9 cellular contexts compared by ENCODE assay signal in the genomic region with DNA sequence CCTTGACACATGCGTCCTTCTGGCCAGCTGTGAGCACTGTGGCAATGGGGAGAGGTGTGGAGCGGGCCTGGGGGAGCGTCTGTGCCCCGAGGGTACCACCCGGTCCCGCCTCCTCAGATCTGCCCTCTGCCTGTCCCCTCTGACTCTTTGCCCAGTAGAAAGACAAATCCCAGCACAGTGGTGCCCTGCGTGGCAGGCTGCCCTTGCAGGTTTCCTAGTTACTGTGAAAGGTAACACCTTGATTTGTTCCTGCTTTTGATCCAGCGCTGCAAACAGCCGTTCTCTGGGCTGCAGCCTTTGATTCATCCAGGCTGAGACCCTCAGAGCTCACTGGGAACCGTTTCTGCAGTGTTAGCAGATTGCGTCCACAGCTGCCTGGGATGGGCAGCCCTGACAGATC. TPM values are rescaled to one million over a fixed set of nuclear protein-coding genes. Genes with fewer than 3 reads are reported as not detected.
DNase-seq lines count a peak whose midpoint lies in the region; ATAC-seq and TF ChIP-seq lines count a peak whose summit lies in the region.
"Had no signal": no experiment of that assay in that cellular context is flagged by ENCODE, and none has a peak within 500 bp of the region (broad histone marks: within the 10 kb centered on the region; RNA-seq: fewer than 3 reads in every experiment).

No MANE protein-coding gene starts in this region.

- H3K36me3 ChIP-seq in suprapubic skin = peaks cover 34% of the 10 kb centered on the region

- no peak overlapping the region for H3K4me3 Mint-ChIP-seq in activated CD4-positive, alpha-beta T cell treated with anti-CD3 and anti-CD28 coated beads, Interleukin-2, amount 10 ng/mL, durations not matched to agents 7 days and 5 days
- no peak overlapping the region for H3K4me3 Mint-ChIP-seq in activated T-helper 2 cell treated with anti-CD3 and anti-CD28 coated beads, Interferon-gamma antibody, Interleukin-2, Interleukin-4, amounts not matched to agents 10 μg/mL and 5 μg/mL and 100 μg/mL, durations not matched to agents 14 hours and 24 hours and 36 hours (ENCODE audit: low read depth)

- peak overlapping the region; percentile 22 for H3K4me3 ChIP-seq in suprapubic skin

- no peaks in the 10 kb centered on the region for H3K9me3 Mint-ChIP-seq in activated CD4-positive, alpha-beta T cell treated with anti-CD3 and anti-CD28 coated beads, Interleukin-2, amount 10 ng/mL, durations not matched to agents 7 days and 5 days
- H3K9me3 Mint-ChIP-seq in activated T-helper 2 cell treated with anti-CD3 and anti-CD28 coated beads, Interferon-gamma antibody, Interleukin-2, Interleukin-4, amounts not matched to agents 10 μg/mL and 5 μg/mL and 100 μg/mL, durations not matched to agents 14 hours and 24 hours and 36 hours = no peaks in the 10 kb centered on the region

- DNase-seq in activated CD4-positive, alpha-beta T cell treated with anti-CD3 and anti-CD28 coated beads, Interleukin-2, amount 10 ng/mL, durations not matched to agents 7 days and 5 days = no peak
- DNase-seq in activated CD4-positive, alpha-beta T cell treated with anti-CD3 and anti-CD28 coated beads for 1 hour = no peak
- no peak for DNase-seq in activated T-helper 2 cell treated with anti-CD3 and anti-CD28 coated beads, Interferon-gamma antibody, Interleukin-2, Interleukin-4, amounts not matched to agents 10 μg/mL and 5 μg/mL and 100 μg/mL, durations not matched to agents 14 hours and 24 hours and 36 hours (ENCODE audit: low spot score)
- DNase-seq in left lobe of liver (ENCODE audit: low spot score) (no peak), suprapubic skin (ENCODE audit: low spot score in 2 of 2) (no peak), KG1 (lab: John Stamatoyannopoulos, UW) (no peak), SIG-M5 treated with dmso at 0.1 percent for 504 hours (lab: John Stamatoyannopoulos, UW; ENCODE audit: unreplicated experiment) (no peak)
- DNase-seq: small intestine had no signal

- H3K27me3 Mint-ChIP-seq in activated CD4-positive, alpha-beta T cell treated with anti-CD3 and anti-CD28 coated beads, Interleukin-2, amount 10 ng/mL, durations not matched to agents 7 days and 5 days = no peaks in the 10 kb centered on the region
- H3K27me3 Mint-ChIP-seq in activated T-helper 2 cell treated with anti-CD3 and anti-CD28 coated beads, Interferon-gamma antibody, Interleukin-2, Interleukin-4, amounts not matched to agents 10 μg/mL and 5 μg/mL and 100 μg/mL, durations not matched to agents 14 hours and 24 hours and 36 hours (ENCODE audit: low read depth) = no peaks in the 10 kb centered on the region

- POLR2A ChIA-PET in activated CD4-positive, alpha-beta T cell treated with anti-CD3 and anti-CD28 coated beads, Interleukin-2, amount 10 ng/mL, durations not matched to agents 7 days and 5 days (lab: Charles Lee) = interaction anchor here (0.7 kb wide), 1 partner anchor 1052 kb away, joined by 3 read pairs; no protein-coding TSS in a partner anchor

- ATAC-seq in left lobe of liver (peak; percentile 30), HG02798 (IDR thresholded peaks at IDR 0.05; ENCODE audit: poor library complexity, unreplicated experiment) (no peak)

- TF ChIP-seq CTCF in suprapubic skin (IDR thresholded peaks at IDR 0.05) = no peak

- H3K27ac Mint-ChIP-seq in activated CD4-positive, alpha-beta T cell treated with anti-CD3 and anti-CD28 coated beads, Interleukin-2, amount 10 ng/mL, durations not matched to agents 7 days and 5 days = peak overlapping the region; percentile 88
- H3K27ac Mint-ChIP-seq in activated T-helper 2 cell treated with anti-CD3 and anti-CD28 coated beads, Interferon-gamma antibody, Interleukin-2, Interleukin-4, amounts not matched to agents 10 μg/mL and 5 μg/mL and 100 μg/mL, durations not matched to agents 14 hours and 24 hours and 36 hours = peak overlapping the region; percentile 28

- CTCF ChIA-PET in activated CD4-positive, alpha-beta T cell treated with anti-CD3 and anti-CD28 coated beads, Interleukin-2, amount 10 ng/mL, durations not matched to agents 7 days and 5 days (lab: Charles Lee) = interaction anchor here (0.7 to 1.0 kb wide), 2 partner anchors 10 to 63 kb away, joined by 3 to 5 read pairs; no protein-coding TSS in a partner anchor

- no peak overlapping the region for H3K27ac ChIP-seq in suprapubic skin

- no peaks in the 10 kb centered on the region for H3K27me3 ChIP-seq in suprapubic skin

- TF ChIP-seq POLR2A in suprapubic skin (IDR thresholded peaks at IDR 0.05) = no peak

- intact Hi-C loops in activated T-helper 2 cell treated with anti-CD3 and anti-CD28 coated beads, Interferon-gamma antibody, Interleukin-2, Interleukin-4, amounts not matched to agents 10 μg/mL and 5 μg/mL and 100 μg/mL, durations not matched to agents 14 hours and 24 hours and 36 hours (cut with micrococcal nuclease) = no loop called here

- TF ChIP-seq EP300 in suprapubic skin (IDR thresholded peaks at IDR 0.05) = no peak

- peaks cover 60% of the 10 kb centered on the region for H3K4me1 ChIP-seq in suprapubic skin

- H3K36me3 Mint-ChIP-seq in activated CD4-positive, alpha-beta T cell treated with anti-CD3 and anti-CD28 coated beads, Interleukin-2, amount 10 ng/mL, durations not matched to agents 7 days and 5 days (ENCODE audit: low read depth) = no peaks in the 10 kb centered on the region
- no peaks in the 10 kb centered on the region for H3K36me3 Mint-ChIP-seq in activated T-helper 2 cell treated with anti-CD3 and anti-CD28 coated beads, Interferon-gamma antibody, Interleukin-2, Interleukin-4, amounts not matched to agents 10 μg/mL and 5 μg/mL and 100 μg/mL, durations not matched to agents 14 hours and 24 hours and 36 hours (ENCODE audit: low read depth)

- 38% methylated on average over 8 of the region's 11 CpGs for WGBS in suprapubic skin

- peaks cover 34% of the 10 kb centered on the region for H3K4me1 Mint-ChIP-seq in activated CD4-positive, alpha-beta T cell treated with anti-CD3 and anti-CD28 coated beads, Interleukin-2, amount 10 ng/mL, durations not matched to agents 7 days and 5 days
- H3K4me1 Mint-ChIP-seq in activated T-helper 2 cell treated with anti-CD3 and anti-CD28 coated beads, Interferon-gamma antibody, Interleukin-2, Interleukin-4, amounts not matched to agents 10 μg/mL and 5 μg/mL and 100 μg/mL, durations not matched to agents 14 hours and 24 hours and 36 hours (ENCODE audit: low read depth) = peaks cover 16% of the 10 kb centered on the region

- no peaks in the 10 kb centered on the region for H3K9me3 ChIP-seq in suprapubic skin

RNA-seq across cellular contexts. Expression of a gene that starts 16.4 kb away (rescaled TPM):
- total RNA-seq in activated CD4-positive, alpha-beta T cell treated with anti-CD3 and anti-CD28 coated beads, Interleukin-2, amount 10 ng/mL, durations not matched to agents 7 days and 5 days = 10 to 100 TPM; 49.8 to 51.1 TPM
- 66.0 and 67.3 TPM in 2 replicates for total RNA-seq in activated T-helper 2 cell treated with anti-CD3 and anti-CD28 coated beads, Interferon-gamma antibody, Interleukin-2, Interleukin-4, amounts not matched to agents 10 μg/mL and 5 μg/mL and 100 μg/mL, durations not matched to agents 14 hours and 24 hours and 36 hours
- total RNA-seq in left lobe of liver (44.9 TPM), suprapubic skin (10 to 100 TPM; 26.0 to 33.7 (median 27.2) TPM)
